ENCODE assay signal across 18 cellular contexts in the genomic region with DNA sequence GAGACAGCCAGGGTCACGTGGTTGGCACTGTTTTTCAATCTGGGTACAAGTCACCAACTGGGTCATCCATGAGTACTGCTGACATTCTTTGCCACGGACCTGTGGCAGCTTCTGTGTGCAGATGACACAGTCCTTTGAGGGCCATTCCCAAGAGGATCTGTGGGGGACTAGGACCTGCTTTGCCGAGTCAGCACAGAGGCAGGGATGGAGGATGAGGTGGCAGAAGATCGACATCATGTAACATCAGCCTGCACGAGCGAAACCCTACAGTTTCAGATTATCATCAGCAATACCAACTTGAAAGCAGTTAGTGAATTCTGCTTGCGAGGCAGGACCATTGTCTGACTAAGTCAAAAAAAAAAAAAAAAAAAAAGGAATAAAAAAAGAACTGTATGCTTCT.
DNase-seq lines count a peak whose midpoint lies in the region; ATAC-seq and TF ChIP-seq lines count a peak whose summit lies in the region.
"Had no signal": no experiment of that assay in that cellular context is flagged by ENCODE, and none has a peak within 500 bp of the region (broad histone marks: within the 10 kb centered on the region; RNA-seq: fewer than 3 reads in every experiment).

No MANE protein-coding gene starts in this region.

- CTCF ChIA-PET in activated CD4-positive, alpha-beta memory T cell treated with anti-CD3 and anti-CD28 coated beads, Interleukin-2, amount 10 ng/mL, durations not matched to agents 7 days and 5 days (lab: Charles Lee) = interaction anchor here (0.7 kb wide), 1 partner anchor 51 kb away, joined by 3 read pairs; no protein-coding TSS in a partner anchor
- CTCF ChIA-PET in PC-9 (lab: Charles Lee) = no interaction called here

- no peaks in the 10 kb centered on the region for H3K36me3 Mint-ChIP-seq in activated CD4-positive, alpha-beta memory T cell treated with anti-CD3 and anti-CD28 coated beads, Interleukin-2, amount 10 ng/mL, durations not matched to agents 7 days and 5 days (ENCODE audit: low read depth)
- H3K36me3 Mint-ChIP-seq in memory B cell = peaks cover 15% of the 10 kb centered on the region

- no peaks in the 10 kb centered on the region for H3K27me3 Mint-ChIP-seq in activated CD4-positive, alpha-beta memory T cell treated with anti-CD3 and anti-CD28 coated beads, Interleukin-2, amount 10 ng/mL, durations not matched to agents 7 days and 5 days
- H3K27me3 Mint-ChIP-seq in memory B cell = no peaks in the 10 kb centered on the region
- no peaks in the 10 kb centered on the region for H3K27me3 Mint-ChIP-seq in stimulated activated naive CD8-positive, alpha-beta T cell treated with anti-CD3 and anti-CD28 coated beads, Interleukin-15, amount 100 ng/mL, for 72 hours

- POLR2A ChIA-PET in activated CD4-positive, alpha-beta memory T cell treated with anti-CD3 and anti-CD28 coated beads, Interleukin-2, amount 10 ng/mL, durations not matched to agents 7 days and 5 days (lab: Charles Lee) = interaction anchor here (0.8 to 2.2 kb wide), 2 partner anchors 39 to 225 kb away, joined by 3 to 5 read pairs; no protein-coding TSS in a partner anchor
- POLR2A ChIA-PET in PC-9 (lab: Charles Lee; ENCODE audit: unreplicated experiment) = no interaction called here

- no peaks in the 10 kb centered on the region for H3K9me3 Mint-ChIP-seq in activated CD4-positive, alpha-beta memory T cell treated with anti-CD3 and anti-CD28 coated beads, Interleukin-2, amount 10 ng/mL, durations not matched to agents 7 days and 5 days
- H3K9me3 Mint-ChIP-seq in memory B cell = no peaks in the 10 kb centered on the region
- no peaks in the 10 kb centered on the region for H3K9me3 Mint-ChIP-seq in stimulated activated naive CD8-positive, alpha-beta T cell treated with anti-CD3 and anti-CD28 coated beads, Interleukin-15, amount 100 ng/mL, for 72 hours
- H3K9me3 Mint-ChIP-seq: HFFc6 had no signal

- DNase-seq in activated effector memory CD4-positive, alpha-beta T cell treated with anti-CD3 and anti-CD28 coated beads, Interleukin-2, amount 50 U/mL, for 16 hours = peak; percentile 75
- DNase-seq in activated effector memory CD4-positive, alpha-beta T cell treated with Interleukin-2 at 50 U/mL for 16 hours = no peak
- peak; percentile 21 for DNase-seq in activated CD4-positive, alpha-beta memory T cell treated with anti-CD3 and anti-CD28 coated beads, Interleukin-2, amount 10 ng/mL, durations not matched to agents 7 days and 5 days
- DNase-seq in memory B cell (ENCODE audit: low spot score in 2 of 2) (no peak), PC-9 (no peak), left ventricle myocardium inferior (no peak)
- peak in 1 of 2 donors; percentile 22 for DNase-seq in stimulated activated naive CD8-positive, alpha-beta T cell treated with anti-CD3 and anti-CD28 coated beads, Interleukin-15, amount 100 ng/mL, for 72 hours
- DNase-seq: effector CD8-positive, alpha-beta T cell; HFFc6; left ventricle myocardium superior; NCI-H187 treated with DMSO at 0.1 percent for 48 hours; NCI-H524; posterior cingulate gyrus; tibial artery; WERI-Rb-1 had no signal

- no peaks in the 10 kb centered on the region for H3F3A ChIP-seq in PC-9 (ENCODE audit: insufficient read depth, low read depth)

- H3K27ac Mint-ChIP-seq in activated CD4-positive, alpha-beta memory T cell treated with anti-CD3 and anti-CD28 coated beads, Interleukin-2, amount 10 ng/mL, durations not matched to agents 7 days and 5 days = no peak overlapping the region
- peak overlapping the region; percentile 78 for H3K27ac Mint-ChIP-seq in memory B cell
- peak overlapping the region in 1 of 2 donors; percentile 47 for H3K27ac Mint-ChIP-seq in stimulated activated naive CD8-positive, alpha-beta T cell treated with anti-CD3 and anti-CD28 coated beads, Interleukin-15, amount 100 ng/mL, for 72 hours
- H3K27ac Mint-ChIP-seq: HFFc6 had no signal

- no peak for TF ChIP-seq CTCF in PC-9 (conservative IDR thresholded peaks at IDR 0.05)
- TF ChIP-seq CTCF in left ventricle myocardium inferior (IDR thresholded peaks at IDR 0.05; ENCODE audit: borderline replicate concordance) = no peak

- no peak overlapping the region for H2AFZ ChIP-seq in PC-9

- H3K4me1 Mint-ChIP-seq in activated CD4-positive, alpha-beta memory T cell treated with anti-CD3 and anti-CD28 coated beads, Interleukin-2, amount 10 ng/mL, durations not matched to agents 7 days and 5 days = peaks cover 47% of the 10 kb centered on the region
- H3K4me1 Mint-ChIP-seq in memory B cell = peaks cover 51% of the 10 kb centered on the region
- H3K4me1 Mint-ChIP-seq in stimulated activated naive CD8-positive, alpha-beta T cell treated with anti-CD3 and anti-CD28 coated beads, Interleukin-15, amount 100 ng/mL, for 72 hours = peaks cover 79% of the 10 kb centered on the region

- H3K36me3 ChIP-seq in PC-9 (ENCODE audit: low read depth) = no peaks in the 10 kb centered on the region
- H3K36me3 ChIP-seq in left ventricle myocardium inferior = peaks cover 9% of the 10 kb centered on the region
- H3K36me3 ChIP-seq: breast epithelium, WERI-Rb-1 had no signal

- H3K4me1 ChIP-seq in PC-9 (replicated peaks; ENCODE audit: insufficient read depth) (no peaks in the 10 kb centered on the region), left ventricle myocardium inferior (peaks cover 8% of the 10 kb centered on the region)
- H3K4me1 ChIP-seq: breast epithelium had no signal

- H3K27me3 ChIP-seq in PC-9 (ENCODE audit: insufficient read depth, low read depth) (no peaks in the 10 kb centered on the region), left ventricle myocardium inferior (ENCODE audit: low read depth) (no peaks in the 10 kb centered on the region)
- H3K27me3 ChIP-seq: breast epithelium, tibial artery had no signal

- H3K4me3 Mint-ChIP-seq in activated CD4-positive, alpha-beta memory T cell treated with anti-CD3 and anti-CD28 coated beads, Interleukin-2, amount 10 ng/mL, durations not matched to agents 7 days and 5 days = no peak overlapping the region
- peak overlapping the region; percentile 49 for H3K4me3 Mint-ChIP-seq in memory B cell
- peak overlapping the region; percentile 3 to 46 for H3K4me3 Mint-ChIP-seq in stimulated activated naive CD8-positive, alpha-beta T cell treated with anti-CD3 and anti-CD28 coated beads, Interleukin-15, amount 100 ng/mL, for 72 hours
- H3K4me3 Mint-ChIP-seq: HFFc6 had no signal

- no peaks in the 10 kb centered on the region for H3K79me2 ChIP-seq in PC-9 (ENCODE audit: low read depth)

- no peak overlapping the region for H3K4me3 ChIP-seq in PC-9
- H3K4me3 ChIP-seq in left ventricle myocardium inferior = no peak overlapping the region
- H3K4me3 ChIP-seq: breast epithelium, tibial artery had no signal

- H4K20me1 ChIP-seq in PC-9 (ENCODE audit: insufficient read depth) = no peaks in the 10 kb centered on the region

- H3K27ac ChIP-seq in PC-9 (no peak overlapping the region), left ventricle myocardium inferior (replicated peaks) (no peak overlapping the region)
- H3K27ac ChIP-seq: breast epithelium, tibial artery, WERI-Rb-1 had no signal

- ATAC-seq in memory B cell (ENCODE audit: low read depth) (no peak), GM21529 (IDR thresholded peaks at IDR 0.05; ENCODE audit: unreplicated experiment) (no peak)
- ATAC-seq in stimulated activated naive CD8-positive, alpha-beta T cell treated with anti-CD3 and anti-CD28 coated beads, Interleukin-15, amount 100 ng/mL, for 72 hours = peak; percentile 15
- ATAC-seq: Panc1 had no signal

- intact Hi-C loops in PC-9 (cut with micrococcal nuclease; ENCODE audit: unreplicated experiment) = no loop called here
- intact Hi-C loops in left ventricle myocardium inferior (cut with micrococcal nuclease) = no loop called here

- H3K4me2 ChIP-seq in PC-9 = no peak overlapping the region

- no TSS peak for BruUV-seq in PC-9 (replicated peaks; lab: Mats Ljungman, UMichigan)

- H3K9me3 ChIP-seq in PC-9 (ENCODE audit: insufficient read depth, low read depth) (no peaks in the 10 kb centered on the region), left ventricle myocardium inferior (replicated peaks) (no peaks in the 10 kb centered on the region)
- H3K9me3 ChIP-seq: breast epithelium, tibial artery had no signal

- H3K9me2 ChIP-seq in PC-9 (ENCODE audit: insufficient read depth) = no peaks in the 10 kb centered on the region

Comparison
In these comparisons a context has a peak if more than half of its experiments do, and no peak if none do; other contexts are left out.
1. DNase-seq: peak in activated effector memory CD4-positive, alpha-beta T cell treated with anti-CD3 and anti-CD28 coated beads, Interleukin-2, amount 50 U/mL, for 16 hours (single experiment) and activated CD4-positive, alpha-beta memory T cell treated with anti-CD3 and anti-CD28 coated beads, Interleukin-2, amount 10 ng/mL, durations not matched to agents 7 days and 5 days (single experiment); none in activated effector memory CD4-positive, alpha-beta T cell treated with Interleukin-2 at 50 U/mL for 16 hours (single experiment), memory B cell (0 of 2), PC-9 (0 of 2) and left ventricle myocardium inferior (single experiment).